ENCODE assay signal across 2 cellular contexts in genomic region chrX:150873616-150874015, GRCh38.
TF ChIP-seq lines count a peak whose summit lies in the region.

No MANE protein-coding gene starts in this region.

TF ChIP-seq in HepG2, 621 proteins besides CTCF, POLR2A, EP300 and RAD21 (continued from another document):
- no peak for TF ChIP-seq IRF9 (CRISPR knock-in tag; IDR thresholded peaks at IDR 0.05; ENCODE audit: borderline replicate concordance)
- no peak for TF ChIP-seq ZNF280B (CRISPR knock-in tag; IDR thresholded peaks at IDR 0.05; ENCODE audit: borderline replicate concordance)
TF ChIP-seq in HepG2: peak in this region for 0.

TF ChIP-seq in endothelial cell of umbilical vein, 7 proteins besides CTCF, POLR2A, EP300 and RAD21 (continued from another document):
- TF ChIP-seq JUN (IDR thresholded peaks at IDR 0.05; ENCODE audit: borderline replicate concordance, insufficient read depth, insufficient read length, low read depth) = no peak
